In the genomic region with DNA sequence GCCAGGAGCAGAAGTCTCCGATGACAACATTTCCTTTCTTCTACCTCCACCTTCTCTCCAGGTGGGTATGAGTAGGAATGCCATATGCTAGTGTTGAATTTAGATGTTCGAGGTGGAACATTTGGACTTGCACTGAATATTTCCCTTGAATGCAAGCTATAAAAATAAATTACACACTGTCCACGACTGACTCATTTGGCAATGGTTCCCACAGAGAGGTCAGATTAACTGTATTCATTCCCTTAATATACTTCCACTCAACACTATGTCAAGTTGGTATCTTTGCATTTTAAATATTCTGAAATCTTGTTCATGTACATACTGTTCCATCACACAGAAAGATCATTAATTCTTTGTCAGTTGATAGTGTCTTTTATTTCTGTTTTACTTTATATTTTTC, we compare ENCODE assay signal across 23 cellular contexts.
DNase-seq lines count a peak whose midpoint lies in the region; ATAC-seq and TF ChIP-seq lines count a peak whose summit lies in the region.
"Had no signal": no experiment of that assay in that cellular context is flagged by ENCODE, and none has a peak within 500 bp of the region (broad histone marks: within the 10 kb centered on the region; RNA-seq: fewer than 3 reads in every experiment).

No MANE protein-coding gene starts in this region.

- no peaks in the 10 kb centered on the region for H3K4me1 Mint-ChIP-seq in activated T-cell treated with anti-CD3 and anti-CD28 coated beads, Interleukin-2, amount 50 U/mL, for 4 hours (ENCODE audit: low read depth)
- H3K4me1 Mint-ChIP-seq: CD14-positive monocyte; naive thymus-derived CD8-positive, alpha-beta T cell had no signal

- peaks cover 31% of the 10 kb centered on the region for H3K4me1 ChIP-seq in left ventricle myocardium inferior
- H3K4me1 ChIP-seq: A549, colonic mucosa, lower lobe of right lung had no signal

- peak; percentile 36 for ATAC-seq in left ventricle myocardium superior
- ATAC-seq in activated T-cell treated with anti-CD3 and anti-CD28 coated beads, Interleukin-2, amount 50 U/mL, for 4 hours, result no peak
- ATAC-seq: A549; HCT116; lower lobe of right lung; naive thymus-derived CD8-positive, alpha-beta T cell; PC-3 had no signal

- H3K36me3 ChIP-seq in left ventricle myocardium inferior, result no peaks in the 10 kb centered on the region
- H3K36me3 ChIP-seq: colonic mucosa, lower lobe of right lung had no signal

- H3K27ac ChIP-seq in left ventricle myocardium inferior (replicated peaks), result no peak overlapping the region
- H3K27ac ChIP-seq: A549, colonic mucosa, lower lobe of right lung had no signal

- no peak for TF ChIP-seq CTCF in left ventricle myocardium inferior (IDR thresholded peaks at IDR 0.05; ENCODE audit: borderline replicate concordance)

- intact Hi-C loops in left ventricle myocardium superior (cut with micrococcal nuclease), result no loop called here
- intact Hi-C loops in left ventricle myocardium inferior (cut with micrococcal nuclease), result no loop called here

- H3K27me3 Mint-ChIP-seq in activated T-cell treated with anti-CD3 and anti-CD28 coated beads, Interleukin-2, amount 50 U/mL, for 4 hours (ENCODE audit: low read depth), result peaks cover 8% of the 10 kb centered on the region
- H3K27me3 Mint-ChIP-seq: progenitor cell of endocrine pancreas had no signal

- H3K27me3 ChIP-seq in left ventricle myocardium inferior (ENCODE audit: low read depth), result no peaks in the 10 kb centered on the region
- H3K27me3 ChIP-seq: colonic mucosa had no signal

- H3K9me3 ChIP-seq in left ventricle myocardium inferior (replicated peaks), result peaks cover 6% of the 10 kb centered on the region
- H3K9me3 ChIP-seq: A549, colonic mucosa, lower lobe of right lung had no signal

- H3K36me3 Mint-ChIP-seq in activated T-cell treated with anti-CD3 and anti-CD28 coated beads, Interleukin-2, amount 50 U/mL, for 4 hours (ENCODE audit: insufficient read depth), result no peaks in the 10 kb centered on the region
- H3K36me3 Mint-ChIP-seq: CD14-positive monocyte; naive thymus-derived CD8-positive, alpha-beta T cell had no signal

- no peak overlapping the region for H3K4me3 Mint-ChIP-seq in activated T-cell treated with anti-CD3 and anti-CD28 coated beads, Interleukin-2, amount 50 U/mL, for 4 hours
- H3K4me3 Mint-ChIP-seq: CD14-positive monocyte; naive thymus-derived CD8-positive, alpha-beta T cell had no signal

- DNase-seq in left ventricle myocardium superior (no peak), left ventricle myocardium inferior (no peak), cerebellum (ENCODE audit: low spot score) (peak; percentile 7), iris pigment epithelial cell (ENCODE audit: low read depth) (peak; percentile 39), NCI-H510A (lab: John Stamatoyannopoulos, UW) (no peak), iPS-NIHi11 (ENCODE audit: low spot score) (no peak), pons (ENCODE audit: low spot score) (no peak)
- no peak for DNase-seq in activated T-cell treated with anti-CD3 and anti-CD28 coated beads, Interleukin-2, amount 50 U/mL, for 4 hours
- DNase-seq: activated CD4-positive, alpha-beta T cell treated with anti-CD3 and anti-CD28 coated beads, Interleukin-2, amount 50 U/mL, for 1 hour; activated CD8-positive, alpha-beta memory T cell treated with anti-CD3 and anti-CD28 coated beads, Interleukin-2, amount 50 U/mL, for 4 hours; colonic mucosa; lower lobe of right lung; naive thymus-derived CD8-positive, alpha-beta T cell; NCI-H1417 treated with DMSO at 0.1 percent for 48 hours; NCI-H748 treated with DMSO at 0.1 percent for 48 hours; PC-3; SIG-M5; stimulated activated CD4-positive, alpha-beta T cell treated with anti-CD3 and anti-CD28 coated beads, Interleukin-4, amount 100 ng/mL, for 24 hours had no signal

- H3K9me3 Mint-ChIP-seq in activated T-cell treated with anti-CD3 and anti-CD28 coated beads, Interleukin-2, amount 50 U/mL, for 4 hours, result no peaks in the 10 kb centered on the region
- H3K9me3 Mint-ChIP-seq: naive thymus-derived CD8-positive, alpha-beta T cell had no signal

- no peak overlapping the region for H3K4me3 ChIP-seq in left ventricle myocardium inferior
- H3K4me3 ChIP-seq: A549, colonic mucosa, lower lobe of right lung, smooth muscle cell had no signal

Comparison
In these comparisons a context has a peak if more than half of its experiments do, and no peak if none do; other contexts are left out.
1. DNase-seq: peak in cerebellum (single experiment) and iris pigment epithelial cell (single experiment); none in left ventricle myocardium superior (single experiment), left ventricle myocardium inferior (single experiment), NCI-H510A (single experiment), iPS-NIHi11 (single experiment), activated T-cell treated with anti-CD3 and anti-CD28 coated beads, Interleukin-2, amount 50 U/mL, for 4 hours (single experiment) and pons (single experiment).